12 cellular contexts compared by ENCODE assay signal in genomic region chr1:20198296-20198695, GRCh38. TPM values are rescaled to one million over a fixed set of nuclear protein-coding genes. Genes with fewer than 3 reads are reported as not detected.
"Had no signal": no experiment of that assay in that cellular context is flagged by ENCODE, and none has a peak within 500 bp of the region (broad histone marks: within the 10 kb centered on the region; RNA-seq: fewer than 3 reads in every experiment).

No MANE protein-coding gene starts in this region.

- H3K4me1 ChIP-seq: HAP-1 had no signal

- H3K9me3 Mint-ChIP-seq: GM23338, H9, HFFc6 had no signal

- H3K9me3 ChIP-seq: HAP-1 had no signal

- ATAC-seq: GM23338, HCT116 had no signal

- H3K9ac ChIP-seq: GM23248 had no signal

- H3K27ac ChIP-seq: GM23248 had no signal

- H3K4me3 ChIP-seq: GM23248, GM23338, HAP-1 had no signal

- H3K27ac Mint-ChIP-seq: GM23338, H9, HFFc6 had no signal

- H3K4me3 Mint-ChIP-seq: GM23338, H9, HFFc6 had no signal

- H3K4me2 ChIP-seq: GM23338 had no signal

- H3K36me3 ChIP-seq: HAP-1 had no signal

- H2AFZ ChIP-seq: GM23248, GM23338 had no signal

- FAIRE-seq: H1, H54 had no signal

- DNase-seq: GOT3, H7, H9, HCEC 1CT, HFFc6 had no signal

RNA-seq across cellular contexts. Expression of gene PLA2G2C, which starts 12.0 kb away (rescaled TPM):
- total RNA-seq: GM23248, GM23338, H1, H4, H7, H9, HFFc6 had no signal
- polyA plus RNA-seq: GM23248, GM23338, H1 had no signal

RNA-seq across cellular contexts. Expression of gene UBXN10, which starts 12.4 kb away (rescaled TPM):
- total RNA-seq: H4, HFFc6 had no signal
- polyA plus RNA-seq: GM23248 had no signal

RNA-seq across cellular contexts. Expression of gene PLA2G2F, which starts 59.2 kb away (rescaled TPM):
- total RNA-seq: GM23248, GM23338, H1, H4, H7, H9, HFFc6 had no signal
- polyA plus RNA-seq: GM23248, GM23338, H1 had no signal
